In the genomic region with DNA sequence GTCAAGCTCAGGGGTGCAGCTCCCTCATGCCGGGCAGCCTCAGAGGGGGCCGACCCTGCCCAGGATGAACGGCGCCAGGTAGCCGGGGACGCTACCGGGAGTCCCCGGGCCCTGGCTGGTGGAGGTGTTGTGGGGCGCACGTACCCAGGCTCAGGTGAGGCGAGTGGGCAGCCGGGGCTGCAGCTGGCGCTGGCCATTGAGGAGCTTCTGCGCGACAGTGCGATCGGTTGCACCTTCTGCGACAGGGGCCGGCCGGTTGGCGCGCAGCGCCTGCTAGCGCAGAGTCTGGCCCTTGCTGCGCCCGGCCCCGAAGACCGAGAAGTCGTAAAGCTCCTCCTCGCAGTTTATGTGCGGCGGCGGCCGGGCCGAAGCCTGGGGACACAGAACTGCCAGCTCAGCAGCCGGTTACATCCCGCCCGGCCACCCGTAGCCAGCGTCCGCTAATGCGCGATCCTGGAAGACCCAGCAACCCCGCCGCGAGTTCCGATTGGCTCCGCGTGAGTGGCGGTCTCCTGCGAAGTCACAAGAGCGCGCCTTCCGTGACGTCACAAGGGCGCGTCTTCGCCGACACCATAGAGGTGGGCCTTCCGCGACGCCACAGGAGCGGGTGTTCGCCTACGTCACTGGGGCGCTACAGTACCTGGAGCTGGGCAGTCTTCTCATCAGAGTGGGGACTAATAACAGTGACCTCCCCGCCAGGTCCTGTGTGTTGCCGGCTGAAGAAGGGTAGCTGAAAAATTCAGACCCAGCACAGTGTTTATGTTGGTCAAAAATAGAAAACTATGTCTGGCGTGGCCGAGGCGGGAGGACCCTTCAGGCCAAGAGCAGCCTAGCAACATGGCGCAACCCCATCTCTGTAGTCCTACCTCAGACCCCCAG, we compare ENCODE assay signal across 8 cellular contexts.
DNase-seq lines count a peak whose midpoint lies in the region; TF ChIP-seq lines count a peak whose summit lies in the region.
"Not testable (repeated sequence)": the region's sequence is repeated elsewhere in the genome, so short reads cannot be mapped to it uniquely, and the experiment has no call there.

No MANE protein-coding gene starts in this region.

- TF ChIP-seq POLR2A in stomach (IDR thresholded peaks at IDR 0.05), result peak in 2 of 4 donors; percentile 16 to 73

- H3K27me3 ChIP-seq in HAP-1 (ENCODE audit: low read depth); MG63; stomach: not testable (repeated sequence)

- TF ChIP-seq CTCF in foreskin fibroblast (IDR thresholded peaks at IDR 0.05; ENCODE audit: low read depth, low read length), result not testable (repeated sequence)
- peak; percentile 37 for TF ChIP-seq CTCF in neural crest cell (conservative IDR thresholded peaks at IDR 0.05)
- TF ChIP-seq CTCF in stomach (IDR thresholded peaks at IDR 0.05), result peak in 1 of 7 experiments; percentile 22

- not testable (repeated sequence) for H3K4me1 ChIP-seq in HAP-1
- H3K4me1 ChIP-seq in stomach, result peaks cover 0 to 24% (median 18%) of the 10 kb centered on the region in 4 donors

- H3K4me3 Mint-ChIP-seq in neural crest cell, result peak overlapping the region; percentile 98

- peak overlapping the region; percentile 91 to 95 (median 94) for H3K27ac ChIP-seq in stomach

- WGBS in stomach, 5 donors, result 0 to 1% (median 1%) methylated on average over 37 to 72 of the region's 72 CpGs

- peak overlapping the region; percentile 99 for H3K27ac Mint-ChIP-seq in neural crest cell (ENCODE audit: unreplicated experiment)

- H3K4me3 ChIP-seq in HAP-1, result peak overlapping the region; percentile 85
- H3K4me3 ChIP-seq in MG63, result peak overlapping the region; percentile 90
- peak overlapping the region; percentile 76 to 78 for H3K4me3 ChIP-seq in foreskin fibroblast (ENCODE audit: low read depth in 1 of 2, low read length in 2 of 2)
- H3K4me3 ChIP-seq in stomach, result peak overlapping the region; percentile 74 to 92 (median 84)

- H3K9me3 Mint-ChIP-seq in neural crest cell, result not testable (repeated sequence)

- not testable (repeated sequence) for H3K27me3 Mint-ChIP-seq in neural crest cell (ENCODE audit: low read depth)

- not testable (repeated sequence) for H3K36me3 Mint-ChIP-seq in neural crest cell (ENCODE audit: low read depth)

- not testable (repeated sequence) for H3K9me3 ChIP-seq in HAP-1, MG63, stomach

- intact Hi-C loops in stomach (cut with DNase I; ENCODE audit: low total_unique reads), result not testable (repeated sequence)

- not testable (repeated sequence) for H3K36me3 ChIP-seq in HAP-1 (replicated peaks); MG63; stomach

- DNase-seq in G401 (ENCODE audit: low spot score), result peak; percentile 97
- DNase-seq in HAP-1 (ENCODE audit: low spot score in 2 of 2), result peak; percentile 89 to 97
- peak; percentile 98 for DNase-seq in MG63
- peak; percentile 98 to 99 for DNase-seq in SHP77 (lab: John Stamatoyannopoulos, UW)
- peak; percentile 95 for DNase-seq in activated gamma-delta T cell treated with Interleukin-2 at 50 U/mL for 16 hours
- peak; percentile 99 for DNase-seq in foreskin fibroblast
- peak; percentile 95 for DNase-seq in neural crest cell (ENCODE audit: low read depth, low spot score)
- peak; percentile 99 for DNase-seq in stomach

- H3K4me1 Mint-ChIP-seq in neural crest cell, result peaks cover 12% of the 10 kb centered on the region

- in situ Hi-C loops in G401 (cut with HindIII; ENCODE audit: low sequenced_read_pairs); HAP-1 (cut with MboI; ENCODE audit: low sequenced_read_pairs): not testable (repeated sequence)

- not testable (repeated sequence) for TF ChIP-seq EP300 in stomach (IDR thresholded peaks at IDR 0.05)

Comparison
In these comparisons a context has a peak if more than half of its experiments do, and no peak if none do; other contexts are left out.
1. Peak in every context shown above with its lines: DNase-seq, H3K4me3 ChIP-seq and H3K27ac ChIP-seq.